ENCODE assay signal across 8 cellular contexts in genomic region chr15:81002004-81002253, GRCh38. TPM values are rescaled to one million over a fixed set of nuclear protein-coding genes. Genes with fewer than 3 reads are reported as not detected.
DNase-seq lines count a peak whose midpoint lies in the region; ATAC-seq and TF ChIP-seq lines count a peak whose summit lies in the region.

No MANE protein-coding gene starts in this region.

- peaks cover 12% of the 10 kb centered on the region for H3K4me1 ChIP-seq in GM23338 (ENCODE audit: insufficient read depth)
- H3K4me1 ChIP-seq in right cardiac atrium (ENCODE audit: control insufficient read depth, insufficient read depth, low read length) = no peaks in the 10 kb centered on the region
- peaks cover 27% of the 10 kb centered on the region for H3K4me1 ChIP-seq in skeletal muscle satellite cell (ENCODE audit: control insufficient read depth, insufficient read depth, low read length)

- no peaks in the 10 kb centered on the region for H3K9me2 ChIP-seq in GM23338 (ENCODE audit: insufficient read depth)

- peaks cover 10% of the 10 kb centered on the region for H3K36me3 Mint-ChIP-seq in GM23338 (ENCODE audit: low read depth)
- peaks cover 13% of the 10 kb centered on the region for H3K36me3 Mint-ChIP-seq in activated T-helper 1 cell treated with anti-CD3 and anti-CD28 coated beads, Interleukin-12 subunit alpha, Interleukin-12 subunit beta, Interleukin-2, Interleukin-4 antibody, amounts not matched to agents 30 ng/mL and 10 ng/mL and 1 ng/mL, durations not matched to agents 14 hours and 24 hours and 36 hours (ENCODE audit: low read depth)

- H3K4me2 ChIP-seq in GM23338 (peak overlapping the region; percentile 90), skeletal muscle satellite cell (ENCODE audit: low read length) (peak overlapping the region; percentile 82)

- intact Hi-C loops in activated T-helper 1 cell treated with anti-CD3 and anti-CD28 coated beads, Interleukin-12 subunit alpha, Interleukin-12 subunit beta, Interleukin-2, Interleukin-4 antibody, amounts not matched to agents 30 ng/mL and 10 ng/mL and 1 ng/mL, durations not matched to agents 14 hours and 24 hours and 36 hours (cut with micrococcal nuclease) = no loop called here
- intact Hi-C loops in right cardiac atrium (cut with DNase I) = loop anchor here in 3 of 4 donors (5.0 to 10.0 kb wide), 2 partner anchors 93 to 95 kb away; no protein-coding TSS in a partner anchor

- H3K36me3 ChIP-seq in GM23338 (ENCODE audit: insufficient read depth) = no peaks in the 10 kb centered on the region
- peaks cover 24% of the 10 kb centered on the region for H3K36me3 ChIP-seq in skeletal muscle satellite cell (ENCODE audit: insufficient read depth, low read length)

- peaks cover 13% of the 10 kb centered on the region for H3K79me2 ChIP-seq in GM23338 (replicated peaks; ENCODE audit: insufficient read depth)

- no peak for DNase-seq in GM23338 (ENCODE audit: low spot score)
- no peak for DNase-seq in activated T-helper 1 cell treated with anti-CD3 and anti-CD28 coated beads, Interleukin-12 subunit alpha, Interleukin-12 subunit beta, Interleukin-2, Interleukin-4 antibody, amounts not matched to agents 30 ng/mL and 10 ng/mL and 1 ng/mL, durations not matched to agents 14 hours and 24 hours and 36 hours (ENCODE audit: low spot score)
- no peak for DNase-seq in right cardiac atrium
- no peak for DNase-seq in H4 (ENCODE audit: low spot score)
- no peak for DNase-seq in foreskin melanocyte
- no peak for DNase-seq in hepatic stellate cell (ENCODE audit: low spot score)

- under 1% methylated on average over 32 of the region's 32 CpGs for WGBS in right cardiac atrium

- peaks cover 15% of the 10 kb centered on the region for H3K4me1 Mint-ChIP-seq in GM23338
- peaks cover 59% of the 10 kb centered on the region for H3K4me1 Mint-ChIP-seq in activated T-helper 1 cell treated with anti-CD3 and anti-CD28 coated beads, Interleukin-12 subunit alpha, Interleukin-12 subunit beta, Interleukin-2, Interleukin-4 antibody, amounts not matched to agents 30 ng/mL and 10 ng/mL and 1 ng/mL, durations not matched to agents 14 hours and 24 hours and 36 hours (ENCODE audit: low read depth)

- H3K9me3 ChIP-seq in right cardiac atrium (ENCODE audit: control insufficient read depth, low read length) = no peaks in the 10 kb centered on the region
- no peaks in the 10 kb centered on the region for H3K9me3 ChIP-seq in skeletal muscle satellite cell (replicated peaks; ENCODE audit: low read length)

- H3K27me3 Mint-ChIP-seq in GM23338 (ENCODE audit: insufficient read depth, low read depth, poor library complexity) = peaks cover 10% of the 10 kb centered on the region
- H3K27me3 Mint-ChIP-seq in activated T-helper 1 cell treated with anti-CD3 and anti-CD28 coated beads, Interleukin-12 subunit alpha, Interleukin-12 subunit beta, Interleukin-2, Interleukin-4 antibody, amounts not matched to agents 30 ng/mL and 10 ng/mL and 1 ng/mL, durations not matched to agents 14 hours and 24 hours and 36 hours (ENCODE audit: insufficient read depth) = peaks cover 2% of the 10 kb centered on the region

- peaks cover 13% of the 10 kb centered on the region; the same call in 1 of the 2 replicates for H4K20me1 ChIP-seq in GM23338 (replicated peaks; ENCODE audit: insufficient read depth)

- H3K27me3 ChIP-seq in GM23338 (ENCODE audit: insufficient read depth) (peaks cover 37% of the 10 kb centered on the region), right cardiac atrium (ENCODE audit: control insufficient read depth, insufficient read depth) (no peaks in the 10 kb centered on the region), skeletal muscle satellite cell (ENCODE audit: control insufficient read depth, insufficient read depth, low read length) (no peaks in the 10 kb centered on the region)

- no peak overlapping the region for H2AFZ ChIP-seq in GM23338

- peak overlapping the region; percentile 96 for H3K9ac ChIP-seq in skeletal muscle satellite cell (ENCODE audit: low read depth, low read length)

- H3K4me3 Mint-ChIP-seq in GM23338 = peak overlapping the region; percentile 64; the same call in 2 of the 3 replicates
- H3K4me3 Mint-ChIP-seq in activated T-helper 1 cell treated with anti-CD3 and anti-CD28 coated beads, Interleukin-12 subunit alpha, Interleukin-12 subunit beta, Interleukin-2, Interleukin-4 antibody, amounts not matched to agents 30 ng/mL and 10 ng/mL and 1 ng/mL, durations not matched to agents 14 hours and 24 hours and 36 hours = peak overlapping the region; percentile 81

- ATAC-seq in GM23338 = peak; percentile 17
- peak in 1 of 2 donors; percentile 18 for ATAC-seq in right cardiac atrium
- ATAC-seq in HG02642 (IDR thresholded peaks at IDR 0.05; ENCODE audit: poor library complexity, unreplicated experiment) = no peak

- H3K9me3 Mint-ChIP-seq in GM23338 = no peaks in the 10 kb centered on the region
- H3K9me3 Mint-ChIP-seq in activated T-helper 1 cell treated with anti-CD3 and anti-CD28 coated beads, Interleukin-12 subunit alpha, Interleukin-12 subunit beta, Interleukin-2, Interleukin-4 antibody, amounts not matched to agents 30 ng/mL and 10 ng/mL and 1 ng/mL, durations not matched to agents 14 hours and 24 hours and 36 hours = no peaks in the 10 kb centered on the region

- H3F3A ChIP-seq in GM23338 (replicated peaks; ENCODE audit: low read depth) = no peaks in the 10 kb centered on the region

- H3K27ac Mint-ChIP-seq in GM23338 = no peak overlapping the region
- no peak overlapping the region for H3K27ac Mint-ChIP-seq in activated T-helper 1 cell treated with anti-CD3 and anti-CD28 coated beads, Interleukin-12 subunit alpha, Interleukin-12 subunit beta, Interleukin-2, Interleukin-4 antibody, amounts not matched to agents 30 ng/mL and 10 ng/mL and 1 ng/mL, durations not matched to agents 14 hours and 24 hours and 36 hours

- no peak for TF ChIP-seq CTCF in GM23338 (conservative IDR thresholded peaks at IDR 0.05; ENCODE audit: low read depth in 2 of 2)

- H3K4me3 ChIP-seq in GM23338 (peak overlapping the region; percentile 86), right cardiac atrium (ENCODE audit: low read length) (peak overlapping the region; percentile 87), skeletal muscle satellite cell (ENCODE audit: low read length) (peak overlapping the region; percentile 79)

- H3K27ac ChIP-seq in GM23338 (ENCODE audit: low read depth) (no peak overlapping the region), right cardiac atrium (ENCODE audit: low read length) (peak overlapping the region; percentile 92)

TF ChIP-seq in GM23338, 12 proteins besides CTCF, POLR2A, EP300 and RAD21 (continues in another document):
- TF ChIP-seq NANOG (IDR thresholded peaks at IDR 0.05; ENCODE audit: borderline replicate concordance) = no peak
- no peak for TF ChIP-seq JUNB (IDR thresholded peaks at IDR 0.05; ENCODE audit: unreplicated experiment)
- TF ChIP-seq EZH2phosphoT487 (IDR thresholded peaks at IDR 0.05; ENCODE audit: unreplicated experiment) = no peak
- no peak for TF ChIP-seq STAT1 (IDR thresholded peaks at IDR 0.05; ENCODE audit: unreplicated experiment)
- TF ChIP-seq ZNF331 (CRISPR knock-in tag; IDR thresholded peaks at IDR 0.05; ENCODE audit: low read depth) = no peak
- no peak for TF ChIP-seq EZH2 (IDR thresholded peaks at IDR 0.05; ENCODE audit: low read depth, unreplicated experiment)
- no peak for TF ChIP-seq ZNF114 (CRISPR knock-in tag; IDR thresholded peaks at IDR 0.05)

RNA-seq across cellular contexts. Expression of gene TLNRD1, which starts 1.2 kb away (rescaled TPM):
- 20.6 and 27.3 TPM in 2 replicates for total RNA-seq in GM23338 (2014; rRNA removed; shearing (Covaris generic))
- 6.7 and 8.0 TPM in 2 replicates for polyA plus RNA-seq in GM23338 (2016; fragmentation: Nextera tagmentation; extraction: Ambion mirVana)
- total RNA-seq in activated T-helper 1 cell treated with anti-CD3 and anti-CD28 coated beads, Interleukin-12 subunit alpha, Interleukin-12 subunit beta, Interleukin-2, Interleukin-4 antibody, amounts not matched to agents 30 ng/mL and 10 ng/mL and 1 ng/mL, durations not matched to agents 14 hours and 24 hours and 36 hours = 30.2 and 30.8 TPM in 2 replicates
- 10 to 100 TPM in 1 of 4 donors, 1 to 10 TPM in 3; 6.7 to 17.2 (median 7.3) TPM for total RNA-seq in right cardiac atrium
- polyA plus RNA-seq in right cardiac atrium = 4.8 TPM
- 8.9 and 10.7 TPM in 2 replicates for total RNA-seq in skeletal muscle satellite cell (2012; rRNA removed)
- 2.7 and 4.0 TPM in 2 replicates for total RNA-seq in H4 (2014; rRNA removed; shearing (Covaris generic))

RNA-seq across cellular contexts. Expression of gene MESD, which starts 12.3 kb away (rescaled TPM):
- total RNA-seq in GM23338 (2014; rRNA removed; shearing (Covaris generic)) = 21.1 and 25.6 TPM in 2 replicates
- 47.9 and 52.7 TPM in 2 replicates for polyA plus RNA-seq in GM23338 (2016; fragmentation: Nextera tagmentation; extraction: Ambion mirVana)
- 29.5 and 30.2 TPM in 2 replicates for total RNA-seq in activated T-helper 1 cell treated with anti-CD3 and anti-CD28 coated beads, Interleukin-12 subunit alpha, Interleukin-12 subunit beta, Interleukin-2, Interleukin-4 antibody, amounts not matched to agents 30 ng/mL and 10 ng/mL and 1 ng/mL, durations not matched to agents 14 hours and 24 hours and 36 hours
- 10 to 100 TPM; 15.7 to 18.9 (median 17.3) TPM for total RNA-seq in right cardiac atrium
- polyA plus RNA-seq in right cardiac atrium = 13.2 TPM
- total RNA-seq in skeletal muscle satellite cell (2012; rRNA removed) = 13.3 and 16.0 TPM in 2 replicates
- total RNA-seq in H4 (2014; rRNA removed; shearing (Covaris generic)) = 23.8 and 28.9 TPM in 2 replicates
